ENCODE assay signal across 1 cellular context in genomic region chr5:96934291-96934694, GRCh38.
TF ChIP-seq lines count a peak whose summit lies in the region.

No MANE protein-coding gene starts in this region.

TF ChIP-seq in H1, 55 proteins besides CTCF, POLR2A, EP300 and RAD21 (continued from another document):
- TF ChIP-seq BCL11A (IDR thresholded peaks at IDR 0.05; ENCODE audit: low read depth in 2 of 2, low read length in 2 of 2) (no peak), CHD7 (IDR thresholded peaks at IDR 0.05; ENCODE audit: insufficient replicate concordance, low read length) (no peak), RXRA (IDR thresholded peaks at IDR 0.05; ENCODE audit: insufficient read depth, low read depth, low read length) (no peak), ASH2L (IDR thresholded peaks at IDR 0.05; ENCODE audit: low read length) (no peak), POU5F1 (IDR thresholded peaks at IDR 0.05; ENCODE audit: low read depth, low read length) (no peak), JUND (IDR thresholded peaks at IDR 0.05; ENCODE audit: low read length) (no peak), KDM1A (IDR thresholded peaks at IDR 0.05; ENCODE audit: borderline replicate concordance, low read length) (no peak), KDM5A (IDR thresholded peaks at IDR 0.05; ENCODE audit: low read length) (no peak), RFX5 (IDR thresholded peaks at IDR 0.05; ENCODE audit: borderline replicate concordance, low read depth, low read length) (no peak), CHD1 (IDR thresholded peaks at IDR 0.05; ENCODE audit: low read depth, low read length) (no peak), POLR2AphosphoS5 (IDR thresholded peaks at IDR 0.05; ENCODE audit: low read depth, low read length) (no peak), TEAD4 (IDR thresholded peaks at IDR 0.05; ENCODE audit: low read depth, low read length) (no peak), KDM4A (IDR thresholded peaks at IDR 0.05; ENCODE audit: low read depth, low read length, severe bottlenecking) (no peak)
